Comparison of ENCODE assay signal across 9 cellular contexts in genomic region chr17:19753661-19754463, GRCh38. TPM values are rescaled to one million over a fixed set of nuclear protein-coding genes. Genes with fewer than 3 reads are reported as not detected.
A peak's percentile ranks its signal among the peaks of the same experiment; 100 is the strongest.
DNase-seq lines count a peak whose midpoint lies in the region; ATAC-seq and TF ChIP-seq lines count a peak whose summit lies in the region.
"Had no signal": no experiment of that assay in that cellular context is flagged by ENCODE, and none has a peak within 500 bp of the region (broad histone marks: within the 10 kb centered on the region; RNA-seq: fewer than 3 reads in every experiment).

No MANE protein-coding gene starts in this region.

- WGBS in mammary epithelial cell (ENCODE audit: low coverage, missing lambda C conversion rate) = 4% methylated on average over 10 of the region's 12 CpGs

- dilution Hi-C loops in mammary epithelial cell (cut with HindIII; ENCODE audit: low sequenced_read_pairs) = loop anchor here (5.0 to 25.0 kb wide), 2 partner anchors 107 to 392 kb away; partner anchors contain the start of genes ALDH3A2 and B9D1

- H2AFZ ChIP-seq in mammary epithelial cell (ENCODE audit: low read depth, low read length) = peak overlapping the region; percentile 62

- no peaks in the 10 kb centered on the region for H3K9me3 ChIP-seq in mammary epithelial cell (replicated peaks; ENCODE audit: insufficient read depth, low read length)

- H3K27ac ChIP-seq in mammary epithelial cell (ENCODE audit: insufficient read depth, low read depth, low read length) = peak overlapping the region; percentile 96

- peaks cover 6% of the 10 kb centered on the region for H3K27me3 Mint-ChIP-seq in T-helper 2 cell treated with Interferon-gamma antibody and Interleukin-4, amounts not matched to agents 5 μg/mL and 100 μg/mL, for 36 hours (ENCODE audit: low read depth)

- H3K79me2 ChIP-seq in mammary epithelial cell (ENCODE audit: insufficient read depth, low read length) = no peaks in the 10 kb centered on the region

- no peaks in the 10 kb centered on the region for H4K20me1 ChIP-seq in mammary epithelial cell (ENCODE audit: insufficient read depth, low read length)

- no peak overlapping the region for H3K4me3 Mint-ChIP-seq in T-helper 2 cell treated with Interferon-gamma antibody and Interleukin-4, amounts not matched to agents 5 μg/mL and 100 μg/mL, for 36 hours
- H3K4me3 Mint-ChIP-seq: activated naive CD8-positive, alpha-beta T cell treated with anti-CD3 and anti-CD28 coated beads, Interleukin-2, amount 10 ng/mL, durations not matched to agents 7 days and 5 days had no signal

- H3K9me3 Mint-ChIP-seq in activated naive CD4-positive, alpha-beta T cell treated with anti-CD3 and anti-CD28 coated beads, Interleukin-2, amount 50 U/mL, for 72 hours = no peaks in the 10 kb centered on the region
- no peaks in the 10 kb centered on the region for H3K9me3 Mint-ChIP-seq in T-helper 2 cell treated with Interferon-gamma antibody and Interleukin-4, amounts not matched to agents 5 μg/mL and 100 μg/mL, for 36 hours
- H3K9me3 Mint-ChIP-seq: activated naive CD8-positive, alpha-beta T cell treated with anti-CD3 and anti-CD28 coated beads, Interleukin-2, amount 10 ng/mL, durations not matched to agents 7 days and 5 days had no signal

- H3K4me3 ChIP-seq in mammary epithelial cell (replicated peaks in 1 of 3; ENCODE audit: insufficient read depth in 1 of 3, low read depth in 2 of 3, low read length in 3 of 3) = no peak overlapping the region

- H3K4me1 Mint-ChIP-seq in T-helper 2 cell treated with Interferon-gamma antibody and Interleukin-4, amounts not matched to agents 5 μg/mL and 100 μg/mL, for 36 hours (ENCODE audit: low read depth) = no peaks in the 10 kb centered on the region
- H3K4me1 Mint-ChIP-seq: activated naive CD8-positive, alpha-beta T cell treated with anti-CD3 and anti-CD28 coated beads, Interleukin-2, amount 10 ng/mL, durations not matched to agents 7 days and 5 days had no signal

- BruUV-seq in mammary epithelial cell (replicated peaks; lab: Mats Ljungman, UMichigan) = no TSS peak

- in situ Hi-C loops in mammary epithelial cell (cut with MboI; ENCODE audit: low sequenced_read_pairs in 2 of 2) = loop anchor here in 1 of 2 donors (5.0 to 10.0 kb wide), 2 partner anchors 37 to 99 kb away; partner anchors contain the start of gene SLC47A2

- H3K36me3 Mint-ChIP-seq in activated naive CD4-positive, alpha-beta T cell treated with anti-CD3 and anti-CD28 coated beads, Interleukin-2, amount 50 U/mL, for 72 hours = no peaks in the 10 kb centered on the region
- no peaks in the 10 kb centered on the region for H3K36me3 Mint-ChIP-seq in T-helper 2 cell treated with Interferon-gamma antibody and Interleukin-4, amounts not matched to agents 5 μg/mL and 100 μg/mL, for 36 hours (ENCODE audit: low read depth)
- H3K36me3 Mint-ChIP-seq: activated naive CD8-positive, alpha-beta T cell treated with anti-CD3 and anti-CD28 coated beads, Interleukin-2, amount 10 ng/mL, durations not matched to agents 7 days and 5 days had no signal

- no peak overlapping the region for H3K9ac ChIP-seq in mammary epithelial cell (ENCODE audit: insufficient read depth, low read length)

- DNase-seq in COLO668 (lab: John Stamatoyannopoulos, UW; ENCODE audit: unreplicated experiment) (peak; percentile 47), NCI-H128 (lab: John Stamatoyannopoulos, UW; ENCODE audit: unreplicated experiment) (peak; percentile 13), mammary epithelial cell (peak; percentile 64), mesenteric fat pad (ENCODE audit: low spot score) (peak; percentile 85)
- no peak for DNase-seq in activated naive CD4-positive, alpha-beta T cell treated with anti-CD3 and anti-CD28 coated beads, Interleukin-2, amount 50 U/mL, for 72 hours (ENCODE audit: low spot score in 2 of 2)
- DNase-seq in activated CD4-positive, alpha-beta T cell treated with anti-CD3 and anti-CD28 coated beads for 1 hour = no peak
- no peak for DNase-seq in T-helper 2 cell treated with Interferon-gamma antibody and Interleukin-4, amounts not matched to agents 5 μg/mL and 100 μg/mL, for 36 hours (ENCODE audit: low spot score)
- DNase-seq: activated naive CD8-positive, alpha-beta T cell treated with anti-CD3 and anti-CD28 coated beads, Interleukin-2, amount 10 ng/mL, durations not matched to agents 7 days and 5 days had no signal

- CTCF ChIA-PET in mammary epithelial cell (lab: Charles Lee; ENCODE audit: low non-redundant PET) = interaction anchor here (0.7 to 0.9 kb wide), 3 partner anchors 9 to 391 kb away, joined by 3 to 4 read pairs (median 3); partner anchors contain the start of gene B9D1

- no peak for ATAC-seq in activated naive CD4-positive, alpha-beta T cell treated with anti-CD3 and anti-CD28 coated beads, Interleukin-2, amount 50 U/mL, for 72 hours
- no peak for ATAC-seq in HG02623 (IDR thresholded peaks at IDR 0.05; ENCODE audit: unreplicated experiment)

- H3K4me2 ChIP-seq in mammary epithelial cell (ENCODE audit: insufficient read depth, low read depth, low read length) = peak overlapping the region; percentile 38

- H3K27me3 ChIP-seq in mammary epithelial cell (ENCODE audit: insufficient read depth, low read length) = no peaks in the 10 kb centered on the region

- no peaks in the 10 kb centered on the region for H3K36me3 ChIP-seq in mammary epithelial cell (ENCODE audit: insufficient read depth, low read length)

- intact Hi-C loops in mammary epithelial cell (cut with micrococcal nuclease) = loop anchor here (1.0 to 5.0 kb wide), 5 partner anchors 30 to 240 kb away; partner anchors contain the start of gene ALDH3A2

- peaks cover 46% of the 10 kb centered on the region for H3K4me1 ChIP-seq in mammary epithelial cell (ENCODE audit: insufficient read depth, low read length)

- no peak overlapping the region for H3K27ac Mint-ChIP-seq in activated naive CD4-positive, alpha-beta T cell treated with anti-CD3 and anti-CD28 coated beads, Interleukin-2, amount 50 U/mL, for 72 hours
- H3K27ac Mint-ChIP-seq in T-helper 2 cell treated with Interferon-gamma antibody and Interleukin-4, amounts not matched to agents 5 μg/mL and 100 μg/mL, for 36 hours = no peak overlapping the region
- H3K27ac Mint-ChIP-seq: activated naive CD8-positive, alpha-beta T cell treated with anti-CD3 and anti-CD28 coated beads, Interleukin-2, amount 10 ng/mL, durations not matched to agents 7 days and 5 days had no signal

- TF ChIP-seq CTCF in mammary epithelial cell (conservative IDR thresholded peaks at IDR 0.05 in 1 of 2, IDR thresholded peaks at IDR 0.05 in 1 of 2; ENCODE audit: extremely low read depth in 1 of 2, insufficient read depth in 1 of 2, low read depth in 1 of 2, low read length in 2 of 2) = peak; percentile 65 to 90

RNA-seq across cellular contexts. Expression of gene ALDH3A1, which starts 5.8 kb away (rescaled TPM):
- 10 to 100 TPM in 1 of 2 donors, under 1 TPM in 1; 0.49 to 21.8 TPM for total RNA-seq in mammary epithelial cell
- polyA plus RNA-seq in mammary epithelial cell = 6.9 TPM
- polyA minus RNA-seq in mammary epithelial cell = 16.7 TPM
- 1.3 TPM for total RNA-seq in mesenteric fat pad
- under 1 TPM in 1 of 2 donors, not detected in 1; 0.30 TPM for total RNA-seq in activated naive CD4-positive, alpha-beta T cell treated with anti-CD3 and anti-CD28 coated beads, Interleukin-2, amount 50 U/mL, for 72 hours
- total RNA-seq: activated naive CD8-positive, alpha-beta T cell treated with anti-CD3 and anti-CD28 coated beads, Interleukin-2, amount 10 ng/mL, durations not matched to agents 7 days and 5 days had no signal

RNA-seq across cellular contexts. Expression of gene SLC47A2, which starts 37.5 kb away (rescaled TPM):
- total RNA-seq in mammary epithelial cell (1 to 10 TPM; 1.5 to 9.5 TPM), mesenteric fat pad (not detected)
- polyA plus RNA-seq in mammary epithelial cell = 0.60 TPM
- 3.0 TPM for polyA minus RNA-seq in mammary epithelial cell
- not detected for total RNA-seq in activated naive CD4-positive, alpha-beta T cell treated with anti-CD3 and anti-CD28 coated beads, Interleukin-2, amount 50 U/mL, for 72 hours
- total RNA-seq: activated naive CD8-positive, alpha-beta T cell treated with anti-CD3 and anti-CD28 coated beads, Interleukin-2, amount 10 ng/mL, durations not matched to agents 7 days and 5 days had no signal

Comparison
In these comparisons a context has a peak if more than half of its experiments do, and no peak if none do; other contexts are left out.
1. DNase-seq: peak in COLO668 (single experiment), NCI-H128 (single experiment), mammary epithelial cell (single experiment) and mesenteric fat pad (single experiment); none in activated naive CD4-positive, alpha-beta T cell treated with anti-CD3 and anti-CD28 coated beads, Interleukin-2, amount 50 U/mL, for 72 hours (0 of 2), activated CD4-positive, alpha-beta T cell treated with anti-CD3 and anti-CD28 coated beads for 1 hour (single experiment) and T-helper 2 cell treated with Interferon-gamma antibody and Interleukin-4, amounts not matched to agents 5 μg/mL and 100 μg/mL, for 36 hours (single experiment).